27 cellular contexts compared by ENCODE assay signal in the genomic region with DNA sequence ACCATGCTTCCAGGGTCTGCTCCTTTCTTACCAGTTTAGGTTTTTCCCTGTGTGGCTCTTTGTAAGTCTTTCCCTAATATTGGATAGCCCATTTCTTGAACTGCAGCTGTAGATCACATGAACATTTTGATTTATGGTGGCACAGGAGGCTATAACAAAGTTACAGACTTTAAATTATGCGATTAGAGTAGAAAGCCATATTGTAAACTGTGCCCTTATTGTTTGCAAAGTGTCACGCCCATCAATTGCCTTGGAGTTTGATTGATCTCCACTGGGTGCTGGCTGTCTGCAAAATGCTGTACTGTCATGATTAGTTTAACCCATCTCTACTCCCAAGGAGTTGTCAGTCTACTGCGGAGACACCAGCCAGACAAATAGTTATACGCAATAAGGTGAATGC.
"Had no signal": no experiment of that assay in that cellular context is flagged by ENCODE, and none has a peak within 500 bp of the region (broad histone marks: within the 10 kb centered on the region; RNA-seq: fewer than 3 reads in every experiment).

No MANE protein-coding gene starts in this region.

- H3K36me3 ChIP-seq: esophagus squamous epithelium, gastroesophageal sphincter, WERI-Rb-1 had no signal

- H3K27ac ChIP-seq: epithelial cell of prostate, esophagus squamous epithelium, gastroesophageal sphincter, WERI-Rb-1 had no signal

- H3K27ac Mint-ChIP-seq: activated B cell treated with CpG ODN at 0.5 μM for 24 hours; activated CD8-positive, alpha-beta T cell treated with anti-CD3 and anti-CD28 coated beads for 36 hours; activated naive CD8-positive, alpha-beta T cell; activated T-helper 17 cell treated with anti-CD3 and anti-CD28 coated beads, Interleukin-2, amount 50 U/mL, for 72 hours; T-helper 17 cell; T-helper 2 cell treated with Interferon-gamma antibody and Interleukin-4, amounts not matched to agents 5 μg/mL and 100 μg/mL, for 36 hours had no signal

- H3K4me1 Mint-ChIP-seq: activated B cell treated with CpG ODN at 0.5 μM for 24 hours; activated T-helper 17 cell treated with anti-CD3 and anti-CD28 coated beads, Interleukin-2, amount 50 U/mL, for 72 hours; T-helper 17 cell had no signal

- H3K9me3 Mint-ChIP-seq: activated CD8-positive, alpha-beta T cell treated with anti-CD3 and anti-CD28 coated beads for 36 hours; activated T-cell treated with anti-CD3 and anti-CD28 coated beads, Interleukin-2, amount 50 U/mL, for 4 hours; T-helper 2 cell treated with Interferon-gamma antibody and Interleukin-4, amounts not matched to agents 5 μg/mL and 100 μg/mL, for 36 hours had no signal

- H3K27me3 Mint-ChIP-seq: activated naive CD8-positive, alpha-beta T cell had no signal

- H3K4me1 ChIP-seq: gastroesophageal sphincter had no signal

- H3K4me3 Mint-ChIP-seq: activated B cell treated with CpG ODN at 0.5 μM for 24 hours; activated CD8-positive, alpha-beta T cell treated with anti-CD3 and anti-CD28 coated beads for 36 hours; activated naive CD8-positive, alpha-beta T cell; activated T-cell treated with anti-CD3 and anti-CD28 coated beads, Interleukin-2, amount 50 U/mL, for 4 hours; activated T-helper 17 cell treated with anti-CD3 and anti-CD28 coated beads, Interleukin-2, amount 50 U/mL, for 72 hours; T-helper 17 cell; T-helper 2 cell treated with Interferon-gamma antibody and Interleukin-4, amounts not matched to agents 5 μg/mL and 100 μg/mL, for 36 hours had no signal

- H3K9me3 ChIP-seq: esophagus squamous epithelium, gastroesophageal sphincter had no signal

- H3K36me3 Mint-ChIP-seq: activated naive CD8-positive, alpha-beta T cell had no signal

- H3K4me3 ChIP-seq: esophagus squamous epithelium, gastroesophageal sphincter had no signal

- H3K27me3 ChIP-seq: esophagus squamous epithelium, gastroesophageal sphincter had no signal

- DNase-seq: activated B cell treated with CpG ODN at 0.5 μM for 24 hours; activated CD4-positive, alpha-beta T cell treated with anti-CD3 and anti-CD28 coated beads for 48 hours; activated CD4-positive, alpha-beta T cell treated with anti-CD3 and anti-CD28 coated beads, Interleukin-2, amount 50 U/mL, for 1 hour; activated CD4-positive, alpha-beta T cell treated with anti-CD3 and anti-CD28 coated beads, Interleukin-2, amount 50 U/mL, for 48 hours; activated CD8-positive, alpha-beta memory T cell treated with anti-CD3 and anti-CD28 coated beads for 24 hours; activated CD8-positive, alpha-beta T cell treated with anti-CD3 and anti-CD28 coated beads for 36 hours; activated effector memory CD4-positive, alpha-beta T cell treated with Interleukin-2 at 50 U/mL for 16 hours; activated gamma-delta T cell treated with Interleukin-2 at 50 U/mL for 16 hours; activated naive CD4-positive, alpha-beta T cell treated with anti-CD3 and anti-CD28 coated beads, Interleukin-2, amount 50 U/mL, for 16 hours; activated naive CD4-positive, alpha-beta T cell treated with Interleukin-2 at 50 U/mL for 16 hours; activated T-cell treated with anti-CD3 and anti-CD28 coated beads, Interleukin-2, amount 50 U/mL, for 4 hours; amniotic stem cell; anterior cingulate cortex; caudate nucleus; effector CD8-positive, alpha-beta T cell; esophagus squamous epithelium; foreskin melanocyte; T-helper 1 cell; T-helper 17 cell; T1000; WERI-Rb-1 had no signal

- ATAC-seq: activated CD4-positive, CD25-positive, alpha-beta regulatory T cell treated with anti-CD3 and anti-CD28 coated beads, Interleukin-2, amount 50 U/mL, for 24 hours; activated CD8-positive, alpha-beta T cell treated with anti-CD3 and anti-CD28 coated beads for 36 hours; activated T-cell treated with anti-CD3 and anti-CD28 coated beads, Interleukin-2, amount 50 U/mL, for 4 hours; activated T-helper 17 cell treated with anti-CD3 and anti-CD28 coated beads, Interleukin-2, amount 50 U/mL, for 72 hours; gastroesophageal sphincter; T-helper 17 cell had no signal
